17 cellular contexts compared by ENCODE assay signal in genomic region chr17:50537721-50538548, GRCh38. TPM values are rescaled to one million over a fixed set of nuclear protein-coding genes. Genes with fewer than 3 reads are reported as not detected.
DNase-seq lines count a peak whose midpoint lies in the region; ATAC-seq, FAIRE-seq and TF ChIP-seq lines count a peak whose summit lies in the region.
"Had no signal": no experiment of that assay in that cellular context is flagged by ENCODE, and none has a peak within 500 bp of the region (broad histone marks: within the 10 kb centered on the region; RNA-seq: fewer than 3 reads in every experiment).

No MANE protein-coding gene starts in this region.

- H3K18ac ChIP-seq in H1 (ENCODE audit: extremely low read depth, low read length) = no peak overlapping the region

- H4K91ac ChIP-seq in H1 (replicated peaks; ENCODE audit: insufficient read length, low read length) = no peak overlapping the region

- H3K9ac ChIP-seq in H1 (replicated peaks in 1 of 4; ENCODE audit: extremely low read depth in 1 of 4, low read depth in 3 of 4, low read length in 3 of 4) = no peak overlapping the region

- no peak for ATAC-seq in activated naive CD8-positive, alpha-beta T cell treated with anti-CD3 and anti-CD28 coated beads, Interleukin-2, amount 50 U/mL, for 24 hours
- ATAC-seq in GM19452 (IDR thresholded peaks at IDR 0.05; ENCODE audit: unreplicated experiment) = no peak
- ATAC-seq: GM23338 had no signal

- H3K36me3 Mint-ChIP-seq in Caco-2 (ENCODE audit: insufficient read depth, unreplicated experiment) (peaks cover 60% of the 10 kb centered on the region), chondrocyte (ENCODE audit: low read depth) (no peaks in the 10 kb centered on the region)
- H3K36me3 Mint-ChIP-seq in activated naive CD8-positive, alpha-beta T cell treated with anti-CD3 and anti-CD28 coated beads, Interleukin-2, amount 50 U/mL, for 24 hours (ENCODE audit: low read depth) = no peaks in the 10 kb centered on the region
- H3K36me3 Mint-ChIP-seq: CD4-positive, alpha-beta memory T cell had no signal

- no peaks in the 10 kb centered on the region; the same call in 1 of the 2 replicates for H3K79me1 ChIP-seq in H1 (ENCODE audit: low read depth, low read length)

- H3K36me3 ChIP-seq in Caco-2 (ENCODE audit: control insufficient read depth, insufficient read depth, low read length) (no peaks in the 10 kb centered on the region), H1 (ENCODE audit: control insufficient read depth in 2 of 4, insufficient read depth in 4 of 4, low read length in 3 of 4) (peaks cover 0 to 3% (median 0%) of the 10 kb centered on the region in 4 experiments; a peak in 1 of 8 replicates), osteoblast (ENCODE audit: insufficient read depth, low read length) (no peaks in the 10 kb centered on the region)

- no peak overlapping the region for H2BK15ac ChIP-seq in H1 (ENCODE audit: low read length)

- H4K20me1 ChIP-seq in H1 (replicated peaks in 1 of 2; ENCODE audit: control insufficient read depth in 1 of 2, insufficient read depth in 2 of 2, low read length in 2 of 2) (peaks cover 0 to 1% of the 10 kb centered on the region in 2 experiments), osteoblast (ENCODE audit: insufficient read depth, low read length) (no peaks in the 10 kb centered on the region)

- TF ChIP-seq EP300 in H1 (IDR thresholded peaks at IDR 0.05; ENCODE audit: borderline replicate concordance in 1 of 2, low read depth in 2 of 2, low read length in 2 of 2) = no peak

- no peak overlapping the region for H3K4me2 ChIP-seq in H1 (ENCODE audit: insufficient read depth in 1 of 2, low read depth in 2 of 2, low read length in 2 of 2)
- no peak overlapping the region for H3K4me2 ChIP-seq in osteoblast (ENCODE audit: insufficient read depth, low read length)
- H3K4me2 ChIP-seq: GM23338 had no signal

- no TSS peak for BruUV-seq in Caco-2 (replicated peaks; lab: Mats Ljungman, UMichigan)

- peak in 1 of 2 experiments; percentile 52 for DNase-seq in Caco-2
- no peak for DNase-seq in H1 (ENCODE audit: low read depth in 1 of 2, low spot score in 2 of 2)
- DNase-seq in osteoblast (ENCODE audit: insufficient read length, low spot score, missing footprints) = peak; percentile 66
- no peak for DNase-seq in chondrocyte (ENCODE audit: low spot score)
- no peak for DNase-seq in activated naive CD8-positive, alpha-beta T cell treated with anti-CD3 and anti-CD28 coated beads, Interleukin-2, amount 50 U/mL, for 24 hours
- DNase-seq: AML-193, DND-41, GF-D8, KBM-7, NCI-H1092 treated with DMSO at 0.1 percent for 48 hours, NCI-H1694 treated with DMSO at 0.1 percent for 48 hours, NCI-H345, NCI-H526 treated with DMSO at 0.1 percent for 48 hours had no signal

- CTCF ChIA-PET in Caco-2 (lab: Charles Lee) = interaction anchor here (0.6 to 1.0 kb wide), 3 partner anchors 13 to 128 kb away, joined by 3 to 9 read pairs (median 5); no protein-coding TSS in a partner anchor
- CTCF ChIA-PET in H1 (lab: Charles Lee; ENCODE audit: partially characterized antibody) = interaction anchor here (0.6 to 6.0 kb wide), 9 partner anchors 12 to 297 kb away, joined by 3 to 42 read pairs (median 4); partner anchors contain the start of gene WFIKKN2

- no peak overlapping the region for H3K27ac ChIP-seq in H1 (ENCODE audit: low read depth, low read length)
- H3K27ac ChIP-seq in osteoblast (ENCODE audit: low read depth, low read length) = no peak overlapping the region

- H3K9me3 Mint-ChIP-seq in Caco-2 (ENCODE audit: unreplicated experiment) (no peaks in the 10 kb centered on the region), chondrocyte (ENCODE audit: low read depth) (no peaks in the 10 kb centered on the region)
- H3K9me3 Mint-ChIP-seq in activated naive CD8-positive, alpha-beta T cell treated with anti-CD3 and anti-CD28 coated beads, Interleukin-2, amount 50 U/mL, for 24 hours = no peaks in the 10 kb centered on the region
- H3K9me3 Mint-ChIP-seq: CD4-positive, alpha-beta memory T cell; GM23338 had no signal

- H3K4ac ChIP-seq in H1 (replicated peaks; ENCODE audit: insufficient read length, low read depth, low read length) = no peak overlapping the region

- WGBS in H1 (ENCODE audit: extremely low coverage in 1 of 2, insufficient coverage in 1 of 2, insufficient read length in 1 of 2, insufficient replicate concordance in 2 of 2, low coverage in 1 of 2, low lambda C conversion rate in 2 of 2, missing lambda C conversion rate in 1 of 2), 2 experiments = 88% methylated on average over 18 of the region's 20 CpGs; no CpG with 5 or more reads in 1 of the 2 experiments

- no peak overlapping the region for H3K23ac ChIP-seq in H1 (ENCODE audit: insufficient read length)

- no peak for FAIRE-seq in H1 (lab: Jason Lieb, UNC)
- FAIRE-seq: D721Med had no signal

- H2AK5ac ChIP-seq in H1 (ENCODE audit: low read depth, low read length) = no peak overlapping the region

- no peak overlapping the region for H2BK20ac ChIP-seq in H1 (ENCODE audit: low read length)

- peaks cover 18% of the 10 kb centered on the region for H3K23me2 ChIP-seq in H1 (ENCODE audit: low read depth, low read length)

- peaks cover 55% of the 10 kb centered on the region for H3K4me1 Mint-ChIP-seq in Caco-2 (ENCODE audit: low read depth, unreplicated experiment)
- peaks cover 26% of the 10 kb centered on the region for H3K4me1 Mint-ChIP-seq in chondrocyte (ENCODE audit: low read depth)
- peaks cover 23% of the 10 kb centered on the region for H3K4me1 Mint-ChIP-seq in activated naive CD8-positive, alpha-beta T cell treated with anti-CD3 and anti-CD28 coated beads, Interleukin-2, amount 50 U/mL, for 24 hours

- H3K9me3 ChIP-seq in Caco-2 (no peaks in the 10 kb centered on the region), H1 (ENCODE audit: insufficient read depth in 2 of 2, low read depth in 1 of 2, low read length in 1 of 2) (no peaks in the 10 kb centered on the region), osteoblast (ENCODE audit: low read depth, low read length) (no peaks in the 10 kb centered on the region)

- no peak overlapping the region for H3K56ac ChIP-seq in H1 (replicated peaks; ENCODE audit: insufficient read length, low read depth, low read length)

- H2BK12ac ChIP-seq in H1 (ENCODE audit: low read depth, low read length) = peak overlapping the region; percentile 17; the same call in 1 of the 2 replicates

- TF ChIP-seq CTCF in Caco-2 (IDR thresholded peaks at IDR 0.05; ENCODE audit: insufficient read depth in 1 of 2, low read depth in 1 of 2, low read length in 1 of 2, severe bottlenecking in 1 of 2, unreplicated experiment in 1 of 2) = no peak
- no peak for TF ChIP-seq CTCF in H1 (IDR thresholded peaks at IDR 0.05; ENCODE audit: control extremely low read depth in 1 of 3, insufficient read depth in 1 of 3, low read depth in 1 of 3, low read length in 3 of 3)
- no peak for TF ChIP-seq CTCF in osteoblast (IDR thresholded peaks at IDR 0.05; ENCODE audit: extremely low read depth, low read depth, low read length)
- no peak for TF ChIP-seq CTCF in chondrocyte (IDR thresholded peaks at IDR 0.05)

- H3K27me3 Mint-ChIP-seq in Caco-2 (ENCODE audit: insufficient read depth, unreplicated experiment) (no peaks in the 10 kb centered on the region), chondrocyte (ENCODE audit: low read depth) (peaks cover 9% of the 10 kb centered on the region)
- peaks cover 22% of the 10 kb centered on the region for H3K27me3 Mint-ChIP-seq in activated naive CD8-positive, alpha-beta T cell treated with anti-CD3 and anti-CD28 coated beads, Interleukin-2, amount 50 U/mL, for 24 hours

- H2BK120ac ChIP-seq in H1 (replicated peaks; ENCODE audit: low read depth, low read length) = no peak overlapping the region

- H4K5ac ChIP-seq in H1 (ENCODE audit: insufficient read length, low read depth, low read length) = no peak overlapping the region

- TF ChIP-seq RAD21 in H1 (IDR thresholded peaks at IDR 0.05 in 1 of 2, conservative IDR thresholded peaks at IDR 0.05 in 1 of 2; ENCODE audit: low read depth in 2 of 2, low read length in 2 of 2) = no peak

- 0 out of 4 replicates have a peak, but pooled peaks cover 0 to 2% of the 10 kb centered on the region in 2 experiments for H3K79me2 ChIP-seq in H1 (ENCODE audit: control insufficient read depth in 1 of 2, insufficient read depth in 2 of 2, low read length in 2 of 2)
- H3K79me2 ChIP-seq in osteoblast (ENCODE audit: insufficient read depth, low read length) = no peaks in the 10 kb centered on the region

- no peak overlapping the region for H2BK5ac ChIP-seq in H1 (ENCODE audit: low read depth, low read length)

- H3K4me3 Mint-ChIP-seq in Caco-2 (ENCODE audit: unreplicated experiment) (no peak overlapping the region), chondrocyte (ENCODE audit: unreplicated experiment) (no peak overlapping the region)
- H3K4me3 Mint-ChIP-seq in activated naive CD8-positive, alpha-beta T cell treated with anti-CD3 and anti-CD28 coated beads, Interleukin-2, amount 50 U/mL, for 24 hours = no peak overlapping the region
- H3K4me3 Mint-ChIP-seq: CD4-positive, alpha-beta memory T cell; GM23338 had no signal

- H3K27ac Mint-ChIP-seq in Caco-2 (ENCODE audit: unreplicated experiment) (peak overlapping the region; percentile 4), chondrocyte (ENCODE audit: unreplicated experiment) (no peak overlapping the region)
- H3K27ac Mint-ChIP-seq in activated naive CD8-positive, alpha-beta T cell treated with anti-CD3 and anti-CD28 coated beads, Interleukin-2, amount 50 U/mL, for 24 hours = no peak overlapping the region
- H3K27ac Mint-ChIP-seq: CD4-positive, alpha-beta memory T cell; GM23338 had no signal

- H3K4me3 ChIP-seq in Caco-2 (ENCODE audit: low read depth, low read length) (no peak overlapping the region), H1 (ENCODE audit: extremely low read depth in 1 of 4, insufficient read depth in 2 of 4, low read depth in 3 of 4, low read length in 4 of 4) (no peak overlapping the region), osteoblast (ENCODE audit: insufficient read depth, low read length) (no peak overlapping the region)
- H3K4me3 ChIP-seq: GM23338 had no signal

- no peak for TF ChIP-seq POLR2A in H1 (IDR thresholded peaks at IDR 0.05; ENCODE audit: control extremely low read depth in 1 of 2, low read depth in 2 of 2, low read length in 2 of 2)

- POLR2A ChIA-PET in Caco-2 (lab: Charles Lee) = no interaction called here
- POLR2A ChIA-PET in H1 (lab: Charles Lee; ENCODE audit: partially characterized antibody) = interaction anchor here (0.6 kb wide), 1 partner anchor 485 kb away, joined by 3 read pairs; no protein-coding TSS in a partner anchor

- H3K4me1 ChIP-seq in Caco-2 (peaks cover 62% of the 10 kb centered on the region), H1 (replicated peaks in 1 of 4; ENCODE audit: control insufficient read depth in 3 of 4, insufficient read depth in 4 of 4, low read length in 3 of 4) (peaks cover under 1 to 30% (median 23%) of the 10 kb centered on the region in 4 experiments), osteoblast (ENCODE audit: insufficient read depth, low read length) (peaks cover 22% of the 10 kb centered on the region)

- H4K8ac ChIP-seq in H1 (ENCODE audit: extremely low read depth, insufficient read depth, low read length) = no peak overlapping the region

- intact Hi-C loops in Caco-2 (cut with micrococcal nuclease; ENCODE audit: unreplicated experiment) = no loop called here

- H3K27me3 ChIP-seq in Caco-2 (replicated peaks; ENCODE audit: control insufficient read depth, insufficient read depth, low read length) (no peaks in the 10 kb centered on the region), H1 (replicated peaks in 1 of 4; ENCODE audit: control insufficient read depth in 3 of 4, extremely low read depth in 1 of 4, insufficient read depth in 3 of 4, low read length in 3 of 4) (peaks cover 0 to 20% (median 14%) of the 10 kb centered on the region in 4 experiments; a peak in 4 of 7 replicates), osteoblast (ENCODE audit: insufficient read depth, low read length) (peaks cover 14% of the 10 kb centered on the region)

- H2AFZ ChIP-seq in H1 (ENCODE audit: low read length) = no peak overlapping the region
- no peak overlapping the region for H2AFZ ChIP-seq in osteoblast (ENCODE audit: low read length)
- H2AFZ ChIP-seq: GM23338 had no signal

- H3K14ac ChIP-seq in H1 (ENCODE audit: insufficient read length) = no peak overlapping the region

RNA-seq across cellular contexts. Expression of gene EPN3, which starts 5.4 kb away (rescaled TPM):
- total RNA-seq in Caco-2 (2022) (49.4 and 53.2 TPM in 2 replicates), osteoblast (not detected in 2 replicates), chondrocyte (not detected in 3 replicates)
- total RNA-seq in H1 (2021; fragmentation: NEBNext Ultra II Directional; extraction: Animal tissue kit (Norgen Biotek cat#: 25700)) = 5.8 and 7.9 TPM in 2 replicates
- polyA plus RNA-seq in H1 (2011; rRNA removed) = 6.7 and 8.1 TPM in 2 replicates
- polyA plus RNA-seq in H1 (2011; cell fraction: cytosol; rRNA removed) = 4.7 TPM
- 9.8 TPM for polyA plus RNA-seq in H1 (2011; cell fraction: nucleus; rRNA removed)
- polyA plus RNA-seq in H1 (2012, experiment 1 of 2) = 4.6 to 8.1 TPM (median 4.8 TPM) in 4 replicates
- polyA plus RNA-seq in H1 (2012, experiment 2 of 2) = 18.3 TPM
- polyA plus RNA-seq in H1 (2013, experiment 1 of 2) = 4.9 TPM
- 5.5 TPM for polyA plus RNA-seq in H1 (2013, experiment 2 of 2)
- polyA minus RNA-seq in H1 (2011; rRNA and poly(A)+ RNA removed) = 3.8 and 4.1 TPM in 2 replicates
- 5.2 TPM for polyA minus RNA-seq in H1 (2011; cell fraction: cytosol; rRNA and poly(A)+ RNA removed)
- 11.3 TPM for polyA minus RNA-seq in H1 (2011; cell fraction: nucleus; rRNA and poly(A)+ RNA removed)
- total RNA-seq: CD4-positive, alpha-beta memory T cell had no signal
- polyA plus RNA-seq: CD4-positive, alpha-beta memory T cell had no signal

RNA-seq across cellular contexts. Expression of gene SPATA20, which starts 9.0 kb away (rescaled TPM):
- 149 and 176 TPM in 2 replicates for total RNA-seq in Caco-2 (2022)
- 16.2 and 16.7 TPM in 2 replicates for total RNA-seq in H1 (2021; fragmentation: NEBNext Ultra II Directional; extraction: Animal tissue kit (Norgen Biotek cat#: 25700))
- polyA plus RNA-seq in H1 (2011; rRNA removed) = 17.5 and 23.2 TPM in 2 replicates
- polyA plus RNA-seq in H1 (2011; cell fraction: cytosol; rRNA removed) = 18.3 TPM
- 124 TPM for polyA plus RNA-seq in H1 (2011; cell fraction: nucleus; rRNA removed)
- polyA plus RNA-seq in H1 (2012, experiment 1 of 2) = 10.5 to 22.8 TPM (median 22.0 TPM) in 4 replicates
- polyA plus RNA-seq in H1 (2012, experiment 2 of 2) = 15.5 TPM
- polyA plus RNA-seq in H1 (2013, experiment 1 of 2) = 16.1 TPM
- polyA plus RNA-seq in H1 (2013, experiment 2 of 2) = 14.2 TPM
- 9.0 and 10.5 TPM in 2 replicates for polyA minus RNA-seq in H1 (2011; rRNA and poly(A)+ RNA removed)
- 10.6 TPM for polyA minus RNA-seq in H1 (2011; cell fraction: cytosol; rRNA and poly(A)+ RNA removed)
- 32.9 TPM for polyA minus RNA-seq in H1 (2011; cell fraction: nucleus; rRNA and poly(A)+ RNA removed)
- 126 and 142 TPM in 2 replicates for total RNA-seq in osteoblast
- total RNA-seq in chondrocyte = 51.0 to 60.1 TPM (median 51.8 TPM) in 3 replicates

RNA-seq across cellular contexts. Expression of gene CACNA1G, which starts 22.6 kb away (rescaled TPM):
- total RNA-seq in Caco-2 (2022) (1.4 and 1.6 TPM in 2 replicates), osteoblast (under 0.01 TPM in 2 replicates), chondrocyte (0.05 to 0.41 TPM (median 0.10 TPM) in 3 replicates)
- 4.8 and 4.9 TPM in 2 replicates for total RNA-seq in H1 (2021; fragmentation: NEBNext Ultra II Directional; extraction: Animal tissue kit (Norgen Biotek cat#: 25700))
- polyA plus RNA-seq in H1 (2011; rRNA removed) = 2.9 and 4.8 TPM in 2 replicates
- 3.4 TPM for polyA plus RNA-seq in H1 (2011; cell fraction: cytosol; rRNA removed)
- polyA plus RNA-seq in H1 (2011; cell fraction: nucleus; rRNA removed) = 10.8 TPM
- 4.0 to 4.7 TPM (median 4.5 TPM) in 4 replicates for polyA plus RNA-seq in H1 (2012, experiment 1 of 2)
- polyA plus RNA-seq in H1 (2012, experiment 2 of 2) = 4.1 TPM
- 2.5 TPM for polyA plus RNA-seq in H1 (2013, experiment 1 of 2)
- polyA plus RNA-seq in H1 (2013, experiment 2 of 2) = 2.6 TPM
- polyA minus RNA-seq in H1 (2011; rRNA and poly(A)+ RNA removed) = 5.9 and 6.1 TPM in 2 replicates
- 3.8 TPM for polyA minus RNA-seq in H1 (2011; cell fraction: cytosol; rRNA and poly(A)+ RNA removed)
- 7.7 TPM for polyA minus RNA-seq in H1 (2011; cell fraction: nucleus; rRNA and poly(A)+ RNA removed)
- total RNA-seq: CD4-positive, alpha-beta memory T cell had no signal
- polyA plus RNA-seq: CD4-positive, alpha-beta memory T cell had no signal

RNA-seq across cellular contexts. Expression of gene MYCBPAP, which starts 29.7 kb away (rescaled TPM):
- 1.3 and 2.7 TPM in 2 replicates for total RNA-seq in Caco-2 (2022)
- 1.7 and 3.3 TPM in 2 replicates for total RNA-seq in H1 (2021; fragmentation: NEBNext Ultra II Directional; extraction: Animal tissue kit (Norgen Biotek cat#: 25700))
- polyA plus RNA-seq in H1 (2011; rRNA removed) = 0.89 and 1.2 TPM in 2 replicates
- 2.8 TPM for polyA plus RNA-seq in H1 (2011; cell fraction: cytosol; rRNA removed)
- polyA plus RNA-seq in H1 (2011; cell fraction: nucleus; rRNA removed) = 9.0 TPM
- polyA plus RNA-seq in H1 (2012, experiment 1 of 2) = 0.88 to 2.6 TPM (median 2.1 TPM) in 4 replicates
- 1.0 TPM for polyA plus RNA-seq in H1 (2012, experiment 2 of 2)
- polyA plus RNA-seq in H1 (2013, experiment 1 of 2) = 0.85 TPM
- 0.68 TPM for polyA plus RNA-seq in H1 (2013, experiment 2 of 2)
- polyA minus RNA-seq in H1 (2011; rRNA and poly(A)+ RNA removed) = 2.2 and 2.6 TPM in 2 replicates
- polyA minus RNA-seq in H1 (2011; cell fraction: cytosol; rRNA and poly(A)+ RNA removed) = 2.4 TPM
- 6.1 TPM for polyA minus RNA-seq in H1 (2011; cell fraction: nucleus; rRNA and poly(A)+ RNA removed)
- 0.36 and 0.88 TPM in 2 replicates for total RNA-seq in osteoblast
- 0.99 to 1.2 TPM (median 1.00 TPM) in 3 replicates for total RNA-seq in chondrocyte

RNA-seq across cellular contexts. Expression of gene RSAD1, which starts 59.3 kb away (rescaled TPM):
- total RNA-seq in Caco-2 (2022) = 85.3 and 93.9 TPM in 2 replicates
- total RNA-seq in H1 (2021; fragmentation: NEBNext Ultra II Directional; extraction: Animal tissue kit (Norgen Biotek cat#: 25700)) = 31.3 and 33.5 TPM in 2 replicates
- 17.9 and 21.9 TPM in 2 replicates for polyA plus RNA-seq in H1 (2011; rRNA removed)
- 27.8 TPM for polyA plus RNA-seq in H1 (2011; cell fraction: cytosol; rRNA removed)
- polyA plus RNA-seq in H1 (2011; cell fraction: nucleus; rRNA removed) = 69.5 TPM
- 19.7 to 31.1 TPM (median 26.9 TPM) in 4 replicates for polyA plus RNA-seq in H1 (2012, experiment 1 of 2)
- 14.4 TPM for polyA plus RNA-seq in H1 (2012, experiment 2 of 2)
- polyA plus RNA-seq in H1 (2013, experiment 1 of 2) = 16.6 TPM
- polyA plus RNA-seq in H1 (2013, experiment 2 of 2) = 14.4 TPM
- 18.8 and 19.6 TPM in 2 replicates for polyA minus RNA-seq in H1 (2011; rRNA and poly(A)+ RNA removed)
- 22.9 TPM for polyA minus RNA-seq in H1 (2011; cell fraction: cytosol; rRNA and poly(A)+ RNA removed)
- polyA minus RNA-seq in H1 (2011; cell fraction: nucleus; rRNA and poly(A)+ RNA removed) = 41.0 TPM
- total RNA-seq in osteoblast = 23.9 and 26.5 TPM in 2 replicates
- total RNA-seq in chondrocyte = 28.6 to 33.4 TPM (median 29.8 TPM) in 3 replicates
